ENCODE assay signal across 1 cellular context in the genomic region with DNA sequence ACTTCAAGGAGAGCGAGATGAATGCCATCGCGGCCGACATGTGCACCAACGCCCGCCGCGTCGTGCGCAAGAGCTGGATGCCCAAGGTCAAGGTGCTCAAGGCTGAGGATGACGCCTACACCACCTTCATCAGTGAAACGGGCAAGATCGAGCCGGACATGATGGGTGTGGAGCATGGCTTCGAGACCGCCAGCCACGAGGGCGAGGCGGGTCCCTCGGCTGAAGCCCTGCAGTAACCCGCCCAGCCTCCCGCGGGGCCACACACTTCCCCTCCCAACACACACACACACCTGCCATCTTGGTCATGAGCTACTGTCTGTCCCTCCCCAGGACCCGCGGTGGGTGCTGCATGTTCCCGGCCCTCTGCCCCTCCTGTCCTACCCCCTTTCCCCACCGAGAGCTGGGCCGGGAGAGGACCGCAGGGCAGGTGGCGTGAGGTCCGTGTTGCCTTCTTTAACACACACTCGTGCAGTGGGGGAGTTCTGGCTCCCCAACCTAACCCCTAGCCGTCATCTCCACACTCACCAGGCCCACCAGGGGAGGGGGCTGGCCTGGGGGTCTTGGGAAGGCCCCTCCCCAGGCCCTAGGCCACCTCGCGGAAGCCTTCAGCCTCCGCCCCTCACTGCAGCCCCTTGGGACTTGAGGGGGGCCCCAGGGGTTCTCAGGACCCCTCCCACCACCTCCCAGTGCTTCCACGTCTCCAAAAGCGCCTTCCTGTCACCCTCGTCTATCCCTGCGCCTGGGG.
TF ChIP-seq lines count a peak whose summit lies in the region.

No MANE protein-coding gene starts in this region.

TF ChIP-seq in HepG2, 621 proteins besides CTCF, POLR2A, EP300 and RAD21:
- TF ChIP-seq ZNF7 (CRISPR knock-in tag; IDR thresholded peaks at IDR 0.05) (no peak), ESRRA (CRISPR knock-in tag; IDR thresholded peaks at IDR 0.05; ENCODE audit: low read depth) (no peak), AGO2 (optimal IDR thresholded peaks at IDR 0.05; ENCODE audit: low read depth, low read length) (peak; percentile 88), ZNF264 (CRISPR knock-in tag; IDR thresholded peaks at IDR 0.05) (no peak), HNRNPUL1 (IDR thresholded peaks at IDR 0.05; ENCODE audit: low read depth, low read length) (no peak), PCBP1 (IDR thresholded peaks at IDR 0.05; ENCODE audit: borderline replicate concordance, low read depth, low read length) (0 out of 2 replicates have a peak, but pooled peaks have one; percentile 10), ZNF207 (IDR thresholded peaks at IDR 0.05; ENCODE audit: borderline replicate concordance) (no peak), SP140L (CRISPR knock-in tag; IDR thresholded peaks at IDR 0.05; ENCODE audit: borderline replicate concordance) (no peak), ZZZ3 (CRISPR knock-in tag; IDR thresholded peaks at IDR 0.05; ENCODE audit: borderline replicate concordance) (no peak)
- TF ChIP-seq, protein P1, sequence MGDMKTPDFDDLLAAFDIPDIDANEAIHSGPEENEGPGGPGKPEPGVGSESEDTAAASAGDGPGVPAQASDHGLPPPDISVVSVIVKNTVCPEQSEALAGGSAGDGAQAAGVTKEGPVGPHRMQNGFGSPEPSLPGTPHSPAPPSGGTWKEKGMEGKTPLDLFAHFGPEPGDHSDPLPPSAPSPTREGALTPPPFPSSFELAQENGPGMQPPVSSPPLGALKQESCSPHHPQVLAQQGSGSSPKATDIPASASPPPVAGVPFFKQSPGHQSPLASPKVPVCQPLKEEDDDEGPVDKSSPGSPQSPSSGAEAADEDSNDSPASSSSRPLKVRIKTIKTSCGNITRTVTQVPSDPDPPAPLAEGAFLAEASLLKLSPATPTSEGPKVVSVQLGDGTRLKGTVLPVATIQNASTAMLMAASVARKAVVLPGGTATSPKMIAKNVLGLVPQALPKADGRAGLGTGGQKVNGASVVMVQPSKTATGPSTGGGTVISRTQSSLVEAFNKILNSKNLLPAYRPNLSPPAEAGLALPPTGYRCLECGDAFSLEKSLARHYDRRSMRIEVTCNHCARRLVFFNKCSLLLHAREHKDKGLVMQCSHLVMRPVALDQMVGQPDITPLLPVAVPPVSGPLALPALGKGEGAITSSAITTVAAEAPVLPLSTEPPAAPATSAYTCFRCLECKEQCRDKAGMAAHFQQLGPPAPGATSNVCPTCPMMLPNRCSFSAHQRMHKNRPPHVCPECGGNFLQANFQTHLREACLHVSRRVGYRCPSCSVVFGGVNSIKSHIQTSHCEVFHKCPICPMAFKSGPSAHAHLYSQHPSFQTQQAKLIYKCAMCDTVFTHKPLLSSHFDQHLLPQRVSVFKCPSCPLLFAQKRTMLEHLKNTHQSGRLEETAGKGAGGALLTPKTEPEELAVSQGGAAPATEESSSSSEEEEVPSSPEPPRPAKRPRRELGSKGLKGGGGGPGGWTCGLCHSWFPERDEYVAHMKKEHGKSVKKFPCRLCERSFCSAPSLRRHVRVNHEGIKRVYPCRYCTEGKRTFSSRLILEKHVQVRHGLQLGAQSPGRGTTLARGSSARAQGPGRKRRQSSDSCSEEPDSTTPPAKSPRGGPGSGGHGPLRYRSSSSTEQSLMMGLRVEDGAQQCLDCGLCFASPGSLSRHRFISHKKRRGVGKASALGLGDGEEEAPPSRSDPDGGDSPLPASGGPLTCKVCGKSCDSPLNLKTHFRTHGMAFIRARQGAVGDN (CRISPR knock-in tag; IDR thresholded peaks at IDR 0.05), result no peak
- TF ChIP-seq, protein P2, sequence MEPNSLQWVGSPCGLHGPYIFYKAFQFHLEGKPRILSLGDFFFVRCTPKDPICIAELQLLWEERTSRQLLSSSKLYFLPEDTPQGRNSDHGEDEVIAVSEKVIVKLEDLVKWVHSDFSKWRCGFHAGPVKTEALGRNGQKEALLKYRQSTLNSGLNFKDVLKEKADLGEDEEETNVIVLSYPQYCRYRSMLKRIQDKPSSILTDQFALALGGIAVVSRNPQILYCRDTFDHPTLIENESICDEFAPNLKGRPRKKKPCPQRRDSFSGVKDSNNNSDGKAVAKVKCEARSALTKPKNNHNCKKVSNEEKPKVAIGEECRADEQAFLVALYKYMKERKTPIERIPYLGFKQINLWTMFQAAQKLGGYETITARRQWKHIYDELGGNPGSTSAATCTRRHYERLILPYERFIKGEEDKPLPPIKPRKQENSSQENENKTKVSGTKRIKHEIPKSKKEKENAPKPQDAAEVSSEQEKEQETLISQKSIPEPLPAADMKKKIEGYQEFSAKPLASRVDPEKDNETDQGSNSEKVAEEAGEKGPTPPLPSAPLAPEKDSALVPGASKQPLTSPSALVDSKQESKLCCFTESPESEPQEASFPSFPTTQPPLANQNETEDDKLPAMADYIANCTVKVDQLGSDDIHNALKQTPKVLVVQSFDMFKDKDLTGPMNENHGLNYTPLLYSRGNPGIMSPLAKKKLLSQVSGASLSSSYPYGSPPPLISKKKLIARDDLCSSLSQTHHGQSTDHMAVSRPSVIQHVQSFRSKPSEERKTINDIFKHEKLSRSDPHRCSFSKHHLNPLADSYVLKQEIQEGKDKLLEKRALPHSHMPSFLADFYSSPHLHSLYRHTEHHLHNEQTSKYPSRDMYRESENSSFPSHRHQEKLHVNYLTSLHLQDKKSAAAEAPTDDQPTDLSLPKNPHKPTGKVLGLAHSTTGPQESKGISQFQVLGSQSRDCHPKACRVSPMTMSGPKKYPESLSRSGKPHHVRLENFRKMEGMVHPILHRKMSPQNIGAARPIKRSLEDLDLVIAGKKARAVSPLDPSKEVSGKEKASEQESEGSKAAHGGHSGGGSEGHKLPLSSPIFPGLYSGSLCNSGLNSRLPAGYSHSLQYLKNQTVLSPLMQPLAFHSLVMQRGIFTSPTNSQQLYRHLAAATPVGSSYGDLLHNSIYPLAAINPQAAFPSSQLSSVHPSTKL (CRISPR knock-in tag; IDR thresholded peaks at IDR 0.05), result no peak
